9 cellular contexts compared by ENCODE assay signal in the genomic region with DNA sequence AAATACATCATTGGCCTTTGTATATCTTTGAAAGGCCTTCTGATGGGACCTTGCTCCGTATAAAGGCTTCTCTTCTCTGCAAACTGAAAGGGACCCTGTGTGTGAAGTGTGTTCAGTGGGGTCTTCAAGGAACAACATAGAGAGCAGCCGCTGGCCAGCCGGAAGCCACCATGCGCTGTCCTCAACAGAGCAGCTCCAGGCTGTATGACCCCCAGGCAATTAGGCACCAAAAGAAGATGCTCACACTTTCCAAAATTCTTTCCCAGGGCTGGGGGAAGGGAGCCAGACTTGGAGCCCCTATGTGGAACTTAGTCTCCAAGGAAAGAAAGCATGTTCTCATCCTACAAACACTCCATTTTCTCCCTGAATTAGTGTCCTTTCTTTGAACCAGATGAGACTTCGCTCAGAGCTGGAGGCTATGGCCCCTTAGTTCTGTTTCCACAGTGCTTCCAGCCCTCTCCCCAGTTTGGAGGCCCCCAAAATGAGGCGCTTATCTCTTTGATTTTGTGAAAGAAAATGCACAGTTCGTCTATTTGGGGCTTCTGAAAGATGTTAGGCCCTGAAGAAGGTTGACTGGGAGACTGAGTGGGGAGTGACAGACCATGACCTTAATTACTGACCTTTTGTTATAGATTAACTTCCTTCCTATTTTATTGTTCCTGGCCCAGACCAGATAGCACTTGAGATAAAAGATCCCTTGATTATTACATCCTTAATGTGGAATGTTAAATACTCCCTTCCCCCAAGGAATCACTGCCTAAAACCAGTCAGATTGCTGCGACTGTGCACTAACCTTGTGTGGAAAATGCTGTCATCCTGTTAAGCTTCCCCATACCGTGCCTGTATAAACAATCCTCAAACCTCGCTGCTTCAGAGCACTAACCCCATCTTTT.
DNase-seq lines count a peak whose midpoint lies in the region; ATAC-seq lines count a peak whose summit lies in the region.
"Had no signal": no experiment of that assay in that cellular context is flagged by ENCODE, and none has a peak within 500 bp of the region (broad histone marks: within the 10 kb centered on the region; RNA-seq: fewer than 3 reads in every experiment).

No MANE protein-coding gene starts in this region.

- no peak for ATAC-seq in HG02884 (IDR thresholded peaks at IDR 0.05; ENCODE audit: unreplicated experiment)

- DNase-seq in NCI-H82 (lab: John Stamatoyannopoulos, UW) (peak; percentile 69), NCI-H82 treated with DMSO at 0.1 percent for 48 hours (lab: John Stamatoyannopoulos, UW; ENCODE audit: unreplicated experiment) (no peak), amygdala (lab: John Stamatoyannopoulos, UW) (peak in 48 of 56 donors; percentile 3 to 70 (median 30)), kidney glomerular epithelial cell (lab: John Stamatoyannopoulos, UW) (peak; percentile 94), superior temporal gyrus (ENCODE audit: extremely low spot score) (peak; percentile 36), NCI-H774 (lab: John Stamatoyannopoulos, UW) (no peak)
- no peak for DNase-seq in activated CD4-positive, CD25-positive, alpha-beta regulatory T cell treated with anti-CD3 and anti-CD28 coated beads, Interleukin-2, amount 50 U/mL, for 72 hours
- DNase-seq: NCI-H1436 had no signal

Comparison
In these comparisons a context has a peak if more than half of its experiments do, and no peak if none do; other contexts are left out.
1. DNase-seq: peak in NCI-H82 (single experiment), amygdala (48 of 56), kidney glomerular epithelial cell (single experiment) and superior temporal gyrus (single experiment); none in NCI-H82 treated with DMSO at 0.1 percent for 48 hours (single experiment), NCI-H774 (single experiment) and activated CD4-positive, CD25-positive, alpha-beta regulatory T cell treated with anti-CD3 and anti-CD28 coated beads, Interleukin-2, amount 50 U/mL, for 72 hours (single experiment).